ENCODE assay signal across 8 cellular contexts in genomic region chr22:20022231-20023069, GRCh38. TPM values are rescaled to one million over a fixed set of nuclear protein-coding genes. Genes with fewer than 3 reads are reported as not detected.
DNase-seq lines count a peak whose midpoint lies in the region; ATAC-seq, FAIRE-seq and TF ChIP-seq lines count a peak whose summit lies in the region.

No MANE protein-coding gene starts in this region.

- BruUV-seq in OCI-LY7 (replicated peaks; lab: Mats Ljungman, UMichigan): no TSS peak
- BruUV-seq in endothelial cell of umbilical vein (replicated peaks; lab: Mats Ljungman, UMichigan): no TSS peak

- H3K9me2 ChIP-seq in OCI-LY7 (ENCODE audit: insufficient read depth, low read length): no peaks in the 10 kb centered on the region

- peaks cover 42% of the 10 kb centered on the region for H3K4me1 Mint-ChIP-seq in CD4-positive, alpha-beta T cell (ENCODE audit: low read depth)

- no peaks in the 10 kb centered on the region for H3K27me3 Mint-ChIP-seq in CD4-positive, alpha-beta T cell

- H2BK120ac ChIP-seq in neuronal stem cell (ENCODE audit: low read depth, low read length): no peak overlapping the region

- H3K27ac ChIP-seq in CD4-positive, alpha-beta T cell (ENCODE audit: low read depth, low read length): no peak overlapping the region
- H3K27ac ChIP-seq in OCI-LY7 (ENCODE audit: low read depth, low read length, poor library complexity, severe bottlenecking) (no peak overlapping the region), endothelial cell of umbilical vein (ENCODE audit: insufficient read depth, low read depth, low read length) (no peak overlapping the region), neuronal stem cell (replicated peaks; ENCODE audit: low read length) (no peak overlapping the region), aorta (ENCODE audit: low read depth in 1 of 2, low read length in 2 of 2) (peak overlapping the region in 1 of 2 donors; percentile 82)

- H3K9ac ChIP-seq in endothelial cell of umbilical vein (replicated peaks; ENCODE audit: extremely low read depth, insufficient read depth, low read length) (no peak overlapping the region), neuronal stem cell (ENCODE audit: low read depth, low read length, poor library complexity) (peak overlapping the region; percentile 24)

- no peak overlapping the region for H3K18ac ChIP-seq in neuronal stem cell (ENCODE audit: low read length)

- dilution Hi-C loops in endothelial cell of umbilical vein (cut with MboI; ENCODE audit: extremely low pct_ligation_motif_present, low sequenced_read_pairs): no loop called here

- H3K4me3 Mint-ChIP-seq in CD4-positive, alpha-beta T cell: peak overlapping the region; percentile 93

- TF ChIP-seq POLR2A in endothelial cell of umbilical vein (IDR thresholded peaks at IDR 0.05; ENCODE audit: low read depth, low read length): no peak

- no peak overlapping the region for H4K8ac ChIP-seq in neuronal stem cell (ENCODE audit: low read depth, low read length)

- H3K4me3 ChIP-seq in OCI-LY7 (ENCODE audit: low read depth, low read length, poor library complexity, severe bottlenecking): peak overlapping the region; percentile 83
- H3K4me3 ChIP-seq in endothelial cell of umbilical vein (replicated peaks in 1 of 3; ENCODE audit: insufficient read depth in 1 of 3, low read depth in 1 of 3, low read length in 3 of 3): peak overlapping the region in 1 of 3 experiments; percentile 6
- peak overlapping the region in 1 of 2 donors; percentile 97 for H3K4me3 ChIP-seq in neuronal stem cell (ENCODE audit: low read length in 2 of 2)
- no peak overlapping the region for H3K4me3 ChIP-seq in aorta (ENCODE audit: low read length in 2 of 2)

- H3K9me3 Mint-ChIP-seq in CD4-positive, alpha-beta T cell: no peaks in the 10 kb centered on the region

- no peaks in the 10 kb centered on the region for H3K79me1 ChIP-seq in neuronal stem cell (ENCODE audit: low read depth, low read length)

- no peak overlapping the region for H4K91ac ChIP-seq in neuronal stem cell (ENCODE audit: low read depth, low read length, poor library complexity)

- no peak for FAIRE-seq in endothelial cell of umbilical vein (lab: Jason Lieb, UNC)

- no peak overlapping the region for H2BK15ac ChIP-seq in neuronal stem cell (ENCODE audit: low read length)

- H2BK12ac ChIP-seq in neuronal stem cell (ENCODE audit: low read length): no peak overlapping the region

- no peak for DNase-seq in CD4-positive, alpha-beta T cell
- DNase-seq in OCI-LY7 (ENCODE audit: low spot score): no peak
- DNase-seq in endothelial cell of umbilical vein (ENCODE audit: low read depth, low spot score): no peak
- DNase-seq in neuronal stem cell (ENCODE audit: low spot score): no peak
- DNase-seq in aorta: no peak
- DNase-seq in epidermal melanocyte (ENCODE audit: insufficient read length, low spot score): no peak
- DNase-seq in SK-N-DZ (ENCODE audit: low spot score): no peak

- POLR2A ChIA-PET in CD4-positive, alpha-beta T cell (lab: Charles Lee): interaction anchor here (1.6 to 2.5 kb wide), 4 partner anchors 10 to 94 kb away, joined by 3 to 20 read pairs (median 6); partner anchors contain the start of genes COMT, RANBP1, TRMT2A and TXNRD2
- POLR2A ChIA-PET in OCI-LY7 (lab: Charles Lee) (interaction anchor here (0.8 to 1.6 kb wide), 2 partner anchors 11 to 60 kb away, joined by 3 to 4 read pairs; no protein-coding TSS in a partner anchor), endothelial cell of umbilical vein (lab: Charles Lee) (no interaction called here)

- no peaks in the 10 kb centered on the region for H4K20me1 ChIP-seq in OCI-LY7 (ENCODE audit: insufficient read depth, low read length)
- H4K20me1 ChIP-seq in endothelial cell of umbilical vein (replicated peaks; ENCODE audit: control insufficient read depth, extremely low read depth, insufficient read depth, low read length): no peaks in the 10 kb centered on the region

- H2BK5ac ChIP-seq in neuronal stem cell (ENCODE audit: low read length): no peak overlapping the region

- H3K27me3 ChIP-seq in CD4-positive, alpha-beta T cell (ENCODE audit: control insufficient read depth, insufficient read depth, low read length): no peaks in the 10 kb centered on the region
- H3K27me3 ChIP-seq in endothelial cell of umbilical vein (ENCODE audit: control insufficient read depth in 2 of 2, insufficient read depth in 2 of 2, low read length in 2 of 2) (no peaks in the 10 kb centered on the region), neuronal stem cell (ENCODE audit: control insufficient read depth in 3 of 3, insufficient read depth in 3 of 3, low read depth in 1 of 3, low read length in 3 of 3) (peaks cover 3 to 27% (median 24%) of the 10 kb centered on the region in 3 experiments), aorta (ENCODE audit: control insufficient read depth in 1 of 2, insufficient read depth in 2 of 2, low read length in 1 of 2) (no peaks in the 10 kb centered on the region)

- no peak overlapping the region for H3K4ac ChIP-seq in neuronal stem cell (ENCODE audit: low read length)

- intact Hi-C loops in CD4-positive, alpha-beta T cell (cut with DNase I, micrococcal nuclease): no loop called here
- intact Hi-C loops in OCI-LY7 (cut with micrococcal nuclease; ENCODE audit: unreplicated experiment): no loop called here
- intact Hi-C loops in endothelial cell of umbilical vein (cut with micrococcal nuclease): no loop called here
- intact Hi-C loops in aorta (cut with DNase I): no loop called here

- no peak overlapping the region for H2AFZ ChIP-seq in OCI-LY7 (ENCODE audit: low read length)
- no peak overlapping the region for H2AFZ ChIP-seq in endothelial cell of umbilical vein (ENCODE audit: low read depth, low read length)
- no peak overlapping the region for H2AFZ ChIP-seq in neuronal stem cell (ENCODE audit: low read length)

- H3K14ac ChIP-seq in neuronal stem cell (ENCODE audit: low read length): no peak overlapping the region

- TF ChIP-seq CTCF in CD4-positive, alpha-beta T cell (IDR thresholded peaks at IDR 0.05): no peak
- TF ChIP-seq CTCF in OCI-LY7 (conservative IDR thresholded peaks at IDR 0.05; ENCODE audit: low read length) (no peak), endothelial cell of umbilical vein (IDR thresholded peaks at IDR 0.05; ENCODE audit: extremely low read depth in 1 of 2, insufficient read depth in 1 of 2, low read depth in 1 of 2, low read length in 2 of 2) (no peak)

- H3K9me3 ChIP-seq in CD4-positive, alpha-beta T cell (ENCODE audit: control insufficient read depth, low read length): no peaks in the 10 kb centered on the region
- H3K9me3 ChIP-seq in OCI-LY7 (ENCODE audit: low read length): no peaks in the 10 kb centered on the region
- no peaks in the 10 kb centered on the region for H3K9me3 ChIP-seq in endothelial cell of umbilical vein (replicated peaks; ENCODE audit: control insufficient read depth, insufficient read depth, low read length)
- no peaks in the 10 kb centered on the region for H3K9me3 ChIP-seq in neuronal stem cell (replicated peaks in 1 of 2; ENCODE audit: control insufficient read depth in 2 of 2, insufficient read depth in 1 of 2, low read depth in 1 of 2, low read length in 2 of 2)
- no peaks in the 10 kb centered on the region for H3K9me3 ChIP-seq in aorta (ENCODE audit: control insufficient read depth, low read length)

- H3K4me1 ChIP-seq in OCI-LY7 (ENCODE audit: insufficient read depth, low read length, poor library complexity, severe bottlenecking): peaks cover 21% of the 10 kb centered on the region
- H3K4me1 ChIP-seq in endothelial cell of umbilical vein (ENCODE audit: control insufficient read depth, extremely low read depth, insufficient read depth, low read length): peaks cover 12% of the 10 kb centered on the region
- H3K4me1 ChIP-seq in neuronal stem cell (ENCODE audit: control insufficient read depth in 2 of 2, insufficient read depth in 1 of 2, low read depth in 1 of 2, low read length in 2 of 2): peaks cover 6 to 11% of the 10 kb centered on the region in 2 donors
- H3K4me1 ChIP-seq in aorta (ENCODE audit: control insufficient read depth in 1 of 2, insufficient read depth in 2 of 2, low read length in 2 of 2): no peaks in the 10 kb centered on the region

- no peaks in the 10 kb centered on the region for H3K36me3 ChIP-seq in OCI-LY7 (ENCODE audit: insufficient read depth, low read length)
- no peaks in the 10 kb centered on the region for H3K36me3 ChIP-seq in endothelial cell of umbilical vein (ENCODE audit: control insufficient read depth in 2 of 2, extremely low read depth in 1 of 2, insufficient read depth in 2 of 2, low read length in 2 of 2)
- no peaks in the 10 kb centered on the region for H3K36me3 ChIP-seq in neuronal stem cell (replicated peaks in 1 of 2; ENCODE audit: control insufficient read depth in 2 of 2, insufficient read depth in 2 of 2, low read length in 2 of 2)
- H3K36me3 ChIP-seq in aorta (ENCODE audit: control insufficient read depth in 1 of 2, insufficient read depth in 2 of 2, low read length in 1 of 2): no peaks in the 10 kb centered on the region

- H3K4me2 ChIP-seq in OCI-LY7 (ENCODE audit: low read length) (peak overlapping the region; percentile 66), endothelial cell of umbilical vein (ENCODE audit: insufficient read depth, low read length) (peak overlapping the region; percentile 59), neuronal stem cell (ENCODE audit: insufficient read depth, low read length, poor library complexity, severe bottlenecking) (no peak overlapping the region)

- H2AK5ac ChIP-seq in neuronal stem cell (ENCODE audit: low read depth, low read length): no peak overlapping the region

- peaks cover 4% of the 10 kb centered on the region for H3K36me3 Mint-ChIP-seq in CD4-positive, alpha-beta T cell (ENCODE audit: low read depth)

- no peak for ATAC-seq in CD4-positive, alpha-beta T cell (ENCODE audit: poor library complexity)
- ATAC-seq in aorta (ENCODE audit: low FRiP score) (no peak), HG02763 (IDR thresholded peaks at IDR 0.05; ENCODE audit: unreplicated experiment) (no peak)

- H3K27ac Mint-ChIP-seq in CD4-positive, alpha-beta T cell: peak overlapping the region; percentile 83

- H3K79me2 ChIP-seq in OCI-LY7 (ENCODE audit: insufficient read depth, low read depth, low read length) (no peaks in the 10 kb centered on the region), endothelial cell of umbilical vein (ENCODE audit: control insufficient read depth, insufficient read depth, low read length) (peaks cover 22% of the 10 kb centered on the region)

- H3K9me1 ChIP-seq in endothelial cell of umbilical vein (replicated peaks; ENCODE audit: control insufficient read depth, extremely low read depth, insufficient read depth, low read length): no peaks in the 10 kb centered on the region

- no CpG with 5 or more reads among the region's 12 CpGs for WGBS in neuronal stem cell (ENCODE audit: extremely low coverage in 2 of 2, insufficient read length in 2 of 2, insufficient replicate concordance in 1 of 2), 2 donors
- 84 to 86% methylated on average over 12 of the region's 12 CpGs for WGBS in aorta, 2 donors

- CTCF ChIA-PET in CD4-positive, alpha-beta T cell (lab: Charles Lee): no interaction called here
- CTCF ChIA-PET in OCI-LY7 (lab: Charles Lee; ENCODE audit: unreplicated experiment) (no interaction called here), endothelial cell of umbilical vein (lab: Charles Lee) (interaction anchor here (1.0 to 2.7 kb wide), 7 partner anchors 9 to 292 kb away, joined by 3 to 10 read pairs (median 4); no protein-coding TSS in a partner anchor)

- H3K23ac ChIP-seq in neuronal stem cell (ENCODE audit: low read depth, low read length, poor library complexity): peak overlapping the region; percentile 35

RNA-seq across cellular contexts. Expression of gene TANGO2, which starts 1.5 kb away (rescaled TPM):
- total RNA-seq in CD4-positive, alpha-beta T cell: 10 to 100 TPM; 10.3 to 10.5 TPM
- 12.3 and 18.3 TPM in 2 replicates for total RNA-seq in OCI-LY7 (2014; rRNA removed; shearing (Covaris generic))
- total RNA-seq in OCI-LY7 (2022): 23.3 and 25.0 TPM in 2 replicates
- 33.2 and 40.0 TPM in 2 replicates for total RNA-seq in endothelial cell of umbilical vein
- polyA plus RNA-seq in endothelial cell of umbilical vein: 49.3 and 59.5 TPM in 2 replicates
- polyA plus RNA-seq in endothelial cell of umbilical vein (2011; cell fraction: cytosol; rRNA removed): 34.3 and 36.5 TPM in 2 replicates
- 48.4 and 53.3 TPM in 2 replicates for polyA plus RNA-seq in endothelial cell of umbilical vein (2011; cell fraction: nucleus; rRNA removed)
- 20.4 and 20.9 TPM in 2 replicates for polyA plus RNA-seq in endothelial cell of umbilical vein (2012)
- polyA minus RNA-seq in endothelial cell of umbilical vein: 82.2 and 90.8 TPM in 2 replicates
- polyA minus RNA-seq in endothelial cell of umbilical vein (2011; cell fraction: cytosol; rRNA and poly(A)+ RNA removed): 10.1 TPM
- polyA minus RNA-seq in endothelial cell of umbilical vein (2011; cell fraction: nucleus; rRNA and poly(A)+ RNA removed): 22.9 and 23.8 TPM in 2 replicates
- 4.9 TPM for polyA plus RNA-seq in neuronal stem cell (2013, experiment 1 of 2)
- 4.2 TPM for polyA plus RNA-seq in neuronal stem cell (2013, experiment 2 of 2)
- total RNA-seq in aorta: 10 to 100 TPM; 35.2 to 45.3 TPM
- polyA plus RNA-seq in aorta: 10 to 100 TPM; 24.8 to 38.0 TPM
- 18.5 and 19.8 TPM in 2 replicates for polyA plus RNA-seq in SK-N-DZ (2014; cell fraction: cytosol; rRNA removed)
- polyA plus RNA-seq in SK-N-DZ (2014; cell fraction: nucleus; rRNA removed): 14.9 and 19.5 TPM in 2 replicates

RNA-seq across cellular contexts. Expression of gene ARVCF, which starts 5.8 kb away (rescaled TPM):
- total RNA-seq in CD4-positive, alpha-beta T cell: 1 to 10 TPM; 2.2 to 2.5 TPM
- 1.8 and 2.9 TPM in 2 replicates for total RNA-seq in OCI-LY7 (2014; rRNA removed; shearing (Covaris generic))
- total RNA-seq in OCI-LY7 (2022) (3.8 and 3.9 TPM in 2 replicates), endothelial cell of umbilical vein (105 and 109 TPM in 2 replicates), aorta (10 to 100 TPM; 59.7 to 64.4 TPM)
- polyA plus RNA-seq in endothelial cell of umbilical vein (81.3 and 83.6 TPM in 2 replicates), aorta (100 to 1,000 TPM in 1 of 2 donors, 10 to 100 TPM in 1; 15.4 to 102 TPM)
- 30.5 and 49.1 TPM in 2 replicates for polyA plus RNA-seq in endothelial cell of umbilical vein (2011; cell fraction: cytosol; rRNA removed)
- polyA plus RNA-seq in endothelial cell of umbilical vein (2011; cell fraction: nucleus; rRNA removed): 288 and 295 TPM in 2 replicates
- polyA plus RNA-seq in endothelial cell of umbilical vein (2012): 22.8 and 27.5 TPM in 2 replicates
- 43.0 and 52.9 TPM in 2 replicates for polyA minus RNA-seq in endothelial cell of umbilical vein
- polyA minus RNA-seq in endothelial cell of umbilical vein (2011; cell fraction: cytosol; rRNA and poly(A)+ RNA removed): 1.7 TPM
- 58.2 and 105 TPM in 2 replicates for polyA minus RNA-seq in endothelial cell of umbilical vein (2011; cell fraction: nucleus; rRNA and poly(A)+ RNA removed)
- 35.3 TPM for polyA plus RNA-seq in neuronal stem cell (2013, experiment 1 of 2)
- 32.4 TPM for polyA plus RNA-seq in neuronal stem cell (2013, experiment 2 of 2)
- polyA plus RNA-seq in SK-N-DZ (2014; cell fraction: cytosol; rRNA removed): 77.9 and 81.0 TPM in 2 replicates
- 488 and 524 TPM in 2 replicates for polyA plus RNA-seq in SK-N-DZ (2014; cell fraction: nucleus; rRNA removed)

RNA-seq across cellular contexts. Expression of gene DGCR8, which starts 57.6 kb away (rescaled TPM):
- 10 to 100 TPM; 17.8 to 18.5 TPM for total RNA-seq in CD4-positive, alpha-beta T cell
- 49.5 and 53.4 TPM in 2 replicates for total RNA-seq in OCI-LY7 (2014; rRNA removed; shearing (Covaris generic))
- total RNA-seq in OCI-LY7 (2022) (68.2 and 75.6 TPM in 2 replicates), endothelial cell of umbilical vein (64.2 and 69.7 TPM in 2 replicates), aorta (10 to 100 TPM; 31.9 to 43.9 TPM)
- polyA plus RNA-seq in endothelial cell of umbilical vein (30.7 and 32.7 TPM in 2 replicates), aorta (10 to 100 TPM in 1 of 2 donors, 1 to 10 TPM in 1; 5.5 to 22.5 TPM)
- polyA plus RNA-seq in endothelial cell of umbilical vein (2011; cell fraction: cytosol; rRNA removed): 19.3 and 20.7 TPM in 2 replicates
- 204 and 207 TPM in 2 replicates for polyA plus RNA-seq in endothelial cell of umbilical vein (2011; cell fraction: nucleus; rRNA removed)
- polyA plus RNA-seq in endothelial cell of umbilical vein (2012): 23.8 and 25.5 TPM in 2 replicates
- 46.3 and 55.3 TPM in 2 replicates for polyA minus RNA-seq in endothelial cell of umbilical vein
- 13.1 TPM for polyA minus RNA-seq in endothelial cell of umbilical vein (2011; cell fraction: cytosol; rRNA and poly(A)+ RNA removed)
- polyA minus RNA-seq in endothelial cell of umbilical vein (2011; cell fraction: nucleus; rRNA and poly(A)+ RNA removed): 69.8 and 77.2 TPM in 2 replicates
- 16.3 TPM for polyA plus RNA-seq in neuronal stem cell (2013, experiment 1 of 2)
- 16.3 TPM for polyA plus RNA-seq in neuronal stem cell (2013, experiment 2 of 2)
- polyA plus RNA-seq in SK-N-DZ (2014; cell fraction: cytosol; rRNA removed): 34.1 and 34.7 TPM in 2 replicates
- polyA plus RNA-seq in SK-N-DZ (2014; cell fraction: nucleus; rRNA removed): 174 and 249 TPM in 2 replicates

Comparison
In these comparisons a context has a peak if more than half of its experiments do, and no peak if none do; other contexts are left out.
1. RNA of gene ARVCF, which starts 5.8 kb away (total RNA-seq): 105 to 109 TPM in endothelial cell of umbilical vein and 59.7 to 64.4 TPM in aorta; 1.8 to 3.9 TPM in OCI-LY7 and 2.2 to 2.5 TPM in CD4-positive, alpha-beta T cell; every median in the first group is over 10 times any median in the second.